ENCODE assay signal across 22 cellular contexts in genomic region chr1:59442492-59442891, GRCh38.
A peak's percentile ranks its signal among the peaks of the same experiment; 100 is the strongest.
DNase-seq lines count a peak whose midpoint lies in the region; ATAC-seq and TF ChIP-seq lines count a peak whose summit lies in the region.
"Had no signal": no experiment of that assay in that cellular context is flagged by ENCODE, and none has a peak within 500 bp of the region (broad histone marks: within the 10 kb centered on the region; RNA-seq: fewer than 3 reads in every experiment).

No MANE protein-coding gene starts in this region.

- peaks cover 9% of the 10 kb centered on the region for H3K4me1 Mint-ChIP-seq in activated CD4-positive, alpha-beta T cell treated with anti-CD3 and anti-CD28 coated beads, Interleukin-2, amount 10 ng/mL, durations not matched to agents 24 days and 14 days
- H3K4me1 Mint-ChIP-seq in activated naive CD8-positive, alpha-beta T cell treated with anti-CD3 and anti-CD28 coated beads, Interleukin-2, amount 50 U/mL, for 24 hours = peaks cover 9% of the 10 kb centered on the region
- H3K4me1 Mint-ChIP-seq in endodermal cell = peaks cover 3% of the 10 kb centered on the region
- H3K4me1 Mint-ChIP-seq: CD8-positive, alpha-beta memory T cell had no signal

- H3F3A ChIP-seq in PC-3 (ENCODE audit: low read length, unreplicated experiment) (no peaks in the 10 kb centered on the region), smooth muscle cell (ENCODE audit: low read depth) (peaks cover 24% of the 10 kb centered on the region)

- H3K9me3 ChIP-seq in PC-3 (ENCODE audit: low read length) = no peaks in the 10 kb centered on the region
- H3K9me3 ChIP-seq in smooth muscle cell (replicated peaks; ENCODE audit: low read depth) = no peaks in the 10 kb centered on the region
- H3K9me3 ChIP-seq in endodermal cell (ENCODE audit: control insufficient read depth, low read length) = no peaks in the 10 kb centered on the region

- H3K27me3 ChIP-seq in PC-3 (ENCODE audit: low read length) (no peaks in the 10 kb centered on the region), smooth muscle cell (ENCODE audit: low read depth) (no peaks in the 10 kb centered on the region), endodermal cell (ENCODE audit: control insufficient read depth, insufficient read depth, low read length, poor library complexity, severe bottlenecking) (no peaks in the 10 kb centered on the region)

- POLR2A ChIA-PET in PC-3 (lab: Charles Lee; ENCODE audit: unreplicated experiment) = no interaction called here

- H3K79me2 ChIP-seq in PC-3 (ENCODE audit: low read length) (no peaks in the 10 kb centered on the region), smooth muscle cell (ENCODE audit: low read depth) (no peaks in the 10 kb centered on the region)

- no peak for DNase-seq in activated CD4-positive, alpha-beta T cell treated with anti-CD3 and anti-CD28 coated beads, Interleukin-2, amount 10 ng/mL, durations not matched to agents 24 days and 14 days
- no peak for DNase-seq in activated CD4-positive, alpha-beta T cell treated with anti-CD3 and anti-CD28 coated beads for 48 hours
- DNase-seq in PC-3 (no peak), smooth muscle cell (lab: John Stamatoyannopoulos, UW; ENCODE audit: unreplicated experiment) (no peak), T-helper 9 cell (no peak), substantia nigra (lab: John Stamatoyannopoulos, UW) (no peak), endodermal cell (no peak)
- no peak for DNase-seq in activated naive CD8-positive, alpha-beta T cell treated with anti-CD3 and anti-CD28 coated beads, Interleukin-2, amount 50 U/mL, for 24 hours
- DNase-seq: Calu3; CD8-positive, alpha-beta memory T cell; DMS53; EL; GF-D8; GOT3; HCEC 1CT; KG1; MV-4-11; NCI-H1105 treated with DMSO at 0.1 percent for 48 hours; NCI-H1694; NCI-H2081 treated with DMSO at 0.1 percent for 48 hours; NCI-H526 had no signal

- H3K36me3 ChIP-seq in PC-3 (ENCODE audit: low read depth, low read length) = no peaks in the 10 kb centered on the region
- H3K36me3 ChIP-seq in smooth muscle cell (ENCODE audit: low read depth) = no peaks in the 10 kb centered on the region
- no peaks in the 10 kb centered on the region for H3K36me3 ChIP-seq in endodermal cell (ENCODE audit: control insufficient read depth, insufficient read depth, low read length)

- BruUV-seq in PC-3 (replicated peaks; lab: Mats Ljungman, UMichigan) = no TSS peak

- H3K4me3 ChIP-seq in PC-3 (ENCODE audit: low read length) (no peak overlapping the region), smooth muscle cell (no peak overlapping the region), endodermal cell (ENCODE audit: low read length) (no peak overlapping the region)

- H2AFZ ChIP-seq in PC-3 (ENCODE audit: low read length) (no peak overlapping the region), smooth muscle cell (ENCODE audit: low read depth) (no peak overlapping the region)

- H3K4me2 ChIP-seq in PC-3 (ENCODE audit: low read length) (peak overlapping the region; percentile 32; the same call in 1 of the 2 replicates), smooth muscle cell (peak overlapping the region; percentile 46)

- H3K27ac Mint-ChIP-seq in activated CD4-positive, alpha-beta T cell treated with anti-CD3 and anti-CD28 coated beads, Interleukin-2, amount 10 ng/mL, durations not matched to agents 24 days and 14 days = peak overlapping the region; percentile 4
- peak overlapping the region; percentile 89 for H3K27ac Mint-ChIP-seq in activated naive CD8-positive, alpha-beta T cell treated with anti-CD3 and anti-CD28 coated beads, Interleukin-2, amount 50 U/mL, for 24 hours
- no peak overlapping the region for H3K27ac Mint-ChIP-seq in endodermal cell

- no peak for ATAC-seq in PC-3
- peak; percentile 96 for ATAC-seq in activated naive CD8-positive, alpha-beta T cell treated with anti-CD3 and anti-CD28 coated beads, Interleukin-2, amount 50 U/mL, for 24 hours

- H3K36me3 Mint-ChIP-seq in activated CD4-positive, alpha-beta T cell treated with anti-CD3 and anti-CD28 coated beads, Interleukin-2, amount 10 ng/mL, durations not matched to agents 24 days and 14 days (ENCODE audit: low read depth) = no peaks in the 10 kb centered on the region
- peaks cover 7% of the 10 kb centered on the region for H3K36me3 Mint-ChIP-seq in activated naive CD8-positive, alpha-beta T cell treated with anti-CD3 and anti-CD28 coated beads, Interleukin-2, amount 50 U/mL, for 24 hours (ENCODE audit: low read depth)
- no peaks in the 10 kb centered on the region for H3K36me3 Mint-ChIP-seq in endodermal cell (ENCODE audit: low read depth)

- intact Hi-C loops in activated CD4-positive, alpha-beta T cell treated with anti-CD3 and anti-CD28 coated beads, Interleukin-2, amount 10 ng/mL, durations not matched to agents 24 days and 14 days (cut with micrococcal nuclease) = no loop called here
- intact Hi-C loops in PC-3 (cut with micrococcal nuclease) = loop anchor here (10.0 kb wide), 1 partner anchor 298 kb away; no protein-coding TSS in a partner anchor

- H3K9me2 ChIP-seq in PC-3 (replicated peaks; ENCODE audit: low read length) = no peaks in the 10 kb centered on the region

- H3K9me3 Mint-ChIP-seq in activated CD4-positive, alpha-beta T cell treated with anti-CD3 and anti-CD28 coated beads, Interleukin-2, amount 10 ng/mL, durations not matched to agents 24 days and 14 days = no peaks in the 10 kb centered on the region
- peaks cover 6% of the 10 kb centered on the region for H3K9me3 Mint-ChIP-seq in activated naive CD8-positive, alpha-beta T cell treated with anti-CD3 and anti-CD28 coated beads, Interleukin-2, amount 50 U/mL, for 24 hours
- H3K9me3 Mint-ChIP-seq in endodermal cell = no peaks in the 10 kb centered on the region
- H3K9me3 Mint-ChIP-seq: CD8-positive, alpha-beta memory T cell had no signal

- CTCF ChIA-PET in PC-3 (lab: Charles Lee) = no interaction called here

- no peaks in the 10 kb centered on the region for H4K20me1 ChIP-seq in PC-3 (ENCODE audit: low read length)
- no peaks in the 10 kb centered on the region for H4K20me1 ChIP-seq in smooth muscle cell (ENCODE audit: low read depth)

- WGBS in smooth muscle cell (ENCODE audit: low lambda C conversion rate) = 85% methylated on average over 4 of the region's 4 CpGs
- WGBS in endodermal cell (ENCODE audit: insufficient coverage in 1 of 2, insufficient read length in 1 of 2), 2 experiments = 91 to 100% methylated on average over 2 to 4 of the region's 4 CpGs

- H3K4me1 ChIP-seq in PC-3 (ENCODE audit: insufficient read depth, low read length) = peaks cover 56% of the 10 kb centered on the region
- H3K4me1 ChIP-seq in smooth muscle cell (ENCODE audit: low read depth) = peaks cover 18% of the 10 kb centered on the region
- H3K4me1 ChIP-seq in endodermal cell (ENCODE audit: control insufficient read depth, insufficient read depth, low read length) = no peaks in the 10 kb centered on the region

- TF ChIP-seq CTCF in PC-3 (conservative IDR thresholded peaks at IDR 0.05; ENCODE audit: low read depth, low read length) = no peak
- no peak for TF ChIP-seq CTCF in smooth muscle cell (IDR thresholded peaks at IDR 0.05; ENCODE audit: borderline replicate concordance, insufficient read depth, poor library complexity, severe bottlenecking)
- TF ChIP-seq CTCF in endodermal cell (conservative IDR thresholded peaks at IDR 0.05) = no peak

- no peak overlapping the region for H3K4me3 Mint-ChIP-seq in activated CD4-positive, alpha-beta T cell treated with anti-CD3 and anti-CD28 coated beads, Interleukin-2, amount 10 ng/mL, durations not matched to agents 24 days and 14 days
- peak overlapping the region; percentile 9 for H3K4me3 Mint-ChIP-seq in activated naive CD8-positive, alpha-beta T cell treated with anti-CD3 and anti-CD28 coated beads, Interleukin-2, amount 50 U/mL, for 24 hours
- H3K4me3 Mint-ChIP-seq in endodermal cell = no peak overlapping the region
- H3K4me3 Mint-ChIP-seq: CD8-positive, alpha-beta memory T cell had no signal

- H3K27ac ChIP-seq in PC-3 (ENCODE audit: low read length) (no peak overlapping the region), smooth muscle cell (ENCODE audit: low read depth) (peak overlapping the region; percentile 3), substantia nigra (ENCODE audit: low read depth, low read length, poor library complexity, severe bottlenecking) (no peak overlapping the region), endodermal cell (ENCODE audit: low read depth, low read length) (no peak overlapping the region)
- H3K27ac ChIP-seq: C4-2B had no signal

- no peaks in the 10 kb centered on the region for H3K27me3 Mint-ChIP-seq in activated CD4-positive, alpha-beta T cell treated with anti-CD3 and anti-CD28 coated beads, Interleukin-2, amount 10 ng/mL, durations not matched to agents 24 days and 14 days
- no peaks in the 10 kb centered on the region for H3K27me3 Mint-ChIP-seq in activated naive CD8-positive, alpha-beta T cell treated with anti-CD3 and anti-CD28 coated beads, Interleukin-2, amount 50 U/mL, for 24 hours
- H3K27me3 Mint-ChIP-seq in endodermal cell (ENCODE audit: insufficient read depth) = no peaks in the 10 kb centered on the region
- H3K27me3 Mint-ChIP-seq: CD8-positive, alpha-beta memory T cell had no signal

- no peak overlapping the region for H3K9ac ChIP-seq in PC-3 (ENCODE audit: low read length)
- H3K9ac ChIP-seq in smooth muscle cell (ENCODE audit: low read depth) = no peak overlapping the region
- H3K9ac ChIP-seq in endodermal cell (ENCODE audit: extremely low read depth, low read length, poor library complexity, severe bottlenecking) = no peak overlapping the region
